In genomic region chr13:24208314-24208713, GRCh38 we compare ENCODE assay signal across 1 cellular context.
TF ChIP-seq lines count a peak whose summit lies in the region.

No MANE protein-coding gene starts in this region.

TF ChIP-seq in GM23338, 12 proteins besides CTCF, POLR2A, EP300 and RAD21:
- TF ChIP-seq ZNF462 (CRISPR knock-in tag; IDR thresholded peaks at IDR 0.05) (no peak), POLR2AphosphoS5 (IDR thresholded peaks at IDR 0.05; ENCODE audit: low read depth) (no peak), ZNF114 (CRISPR knock-in tag; IDR thresholded peaks at IDR 0.05) (no peak), EZH2 (IDR thresholded peaks at IDR 0.05; ENCODE audit: low read depth, unreplicated experiment) (no peak), STAT1 (IDR thresholded peaks at IDR 0.05; ENCODE audit: unreplicated experiment) (no peak), EZH2phosphoT487 (IDR thresholded peaks at IDR 0.05; ENCODE audit: unreplicated experiment) (no peak), CREB1 (CRISPR knock-in tag; IDR thresholded peaks at IDR 0.05; ENCODE audit: low read depth) (no peak)
- TF ChIP-seq, protein P1, sequence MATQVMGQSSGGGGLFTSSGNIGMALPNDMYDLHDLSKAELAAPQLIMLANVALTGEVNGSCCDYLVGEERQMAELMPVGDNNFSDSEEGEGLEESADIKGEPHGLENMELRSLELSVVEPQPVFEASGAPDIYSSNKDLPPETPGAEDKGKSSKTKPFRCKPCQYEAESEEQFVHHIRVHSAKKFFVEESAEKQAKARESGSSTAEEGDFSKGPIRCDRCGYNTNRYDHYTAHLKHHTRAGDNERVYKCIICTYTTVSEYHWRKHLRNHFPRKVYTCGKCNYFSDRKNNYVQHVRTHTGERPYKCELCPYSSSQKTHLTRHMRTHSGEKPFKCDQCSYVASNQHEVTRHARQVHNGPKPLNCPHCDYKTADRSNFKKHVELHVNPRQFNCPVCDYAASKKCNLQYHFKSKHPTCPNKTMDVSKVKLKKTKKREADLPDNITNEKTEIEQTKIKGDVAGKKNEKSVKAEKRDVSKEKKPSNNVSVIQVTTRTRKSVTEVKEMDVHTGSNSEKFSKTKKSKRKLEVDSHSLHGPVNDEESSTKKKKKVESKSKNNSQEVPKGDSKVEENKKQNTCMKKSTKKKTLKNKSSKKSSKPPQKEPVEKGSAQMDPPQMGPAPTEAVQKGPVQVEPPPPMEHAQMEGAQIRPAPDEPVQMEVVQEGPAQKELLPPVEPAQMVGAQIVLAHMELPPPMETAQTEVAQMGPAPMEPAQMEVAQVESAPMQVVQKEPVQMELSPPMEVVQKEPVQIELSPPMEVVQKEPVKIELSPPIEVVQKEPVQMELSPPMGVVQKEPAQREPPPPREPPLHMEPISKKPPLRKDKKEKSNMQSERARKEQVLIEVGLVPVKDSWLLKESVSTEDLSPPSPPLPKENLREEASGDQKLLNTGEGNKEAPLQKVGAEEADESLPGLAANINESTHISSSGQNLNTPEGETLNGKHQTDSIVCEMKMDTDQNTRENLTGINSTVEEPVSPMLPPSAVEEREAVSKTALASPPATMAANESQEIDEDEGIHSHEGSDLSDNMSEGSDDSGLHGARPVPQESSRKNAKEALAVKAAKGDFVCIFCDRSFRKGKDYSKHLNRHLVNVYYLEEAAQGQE (IDR thresholded peaks at IDR 0.05; ENCODE audit: unreplicated experiment) = no peak
- TF ChIP-seq, protein P2, sequence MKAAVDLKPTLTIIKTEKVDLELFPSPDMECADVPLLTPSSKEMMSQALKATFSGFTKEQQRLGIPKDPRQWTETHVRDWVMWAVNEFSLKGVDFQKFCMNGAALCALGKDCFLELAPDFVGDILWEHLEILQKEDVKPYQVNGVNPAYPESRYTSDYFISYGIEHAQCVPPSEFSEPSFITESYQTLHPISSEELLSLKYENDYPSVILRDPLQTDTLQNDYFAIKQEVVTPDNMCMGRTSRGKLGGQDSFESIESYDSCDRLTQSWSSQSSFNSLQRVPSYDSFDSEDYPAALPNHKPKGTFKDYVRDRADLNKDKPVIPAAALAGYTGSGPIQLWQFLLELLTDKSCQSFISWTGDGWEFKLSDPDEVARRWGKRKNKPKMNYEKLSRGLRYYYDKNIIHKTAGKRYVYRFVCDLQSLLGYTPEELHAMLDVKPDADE (IDR thresholded peaks at IDR 0.05) = no peak
